In genomic region chr2:90069290-90069894, GRCh38 we compare ENCODE assay signal across 8 cellular contexts.
A peak's percentile ranks its signal among the peaks of the same experiment; 100 is the strongest.
DNase-seq lines count a peak whose midpoint lies in the region; ATAC-seq, FAIRE-seq and TF ChIP-seq lines count a peak whose summit lies in the region.

No MANE protein-coding gene starts in this region.

- H3K9me3 ChIP-seq in WERI-Rb-1 (ENCODE audit: severe bottlenecking) = no peaks in the 10 kb centered on the region
- no peaks in the 10 kb centered on the region for H3K9me3 ChIP-seq in HepG2 (ENCODE audit: low read length)
- H3K9me3 ChIP-seq in gastroesophageal sphincter = no peaks in the 10 kb centered on the region

- H3K9ac ChIP-seq in HepG2 (ENCODE audit: insufficient read depth, low read depth, low read length) = no peak overlapping the region

- no TSS peak for BruUV-seq in HepG2 (replicated peaks; lab: Mats Ljungman, UMichigan)

- FAIRE-seq in HepG2 (lab: Jason Lieb, UNC) = peak; percentile 36

- 22% methylated on average over 13 of the region's 13 CpGs for WGBS in HepG2 (ENCODE audit: low lambda C conversion rate)
- 70 to 79% methylated on average over 3 to 4 of the region's 13 CpGs for WGBS in gastroesophageal sphincter (ENCODE audit: low coverage in 1 of 2), 2 donors

- H3K27me3 ChIP-seq in WERI-Rb-1 (ENCODE audit: insufficient read depth, low read depth, severe bottlenecking) = peaks cover 51% of the 10 kb centered on the region
- H3K27me3 ChIP-seq in HepG2 (ENCODE audit: control insufficient read depth in 1 of 2, insufficient read depth in 2 of 2, low read length in 2 of 2) = no peaks in the 10 kb centered on the region
- H3K27me3 ChIP-seq in gastroesophageal sphincter = peaks cover 35% of the 10 kb centered on the region

- ATAC-seq in GM18519 (IDR thresholded peaks at IDR 0.05; ENCODE audit: low FRiP score, unreplicated experiment) (peak; percentile 85), HepG2 (peak; percentile 100), HG03439 (IDR thresholded peaks at IDR 0.05; ENCODE audit: unreplicated experiment) (no peak), gastroesophageal sphincter (no peak)

- DNase-seq in COLO668 (lab: John Stamatoyannopoulos, UW; ENCODE audit: unreplicated experiment) (peak; percentile 38), HPDE6-E6E7 (ENCODE audit: extremely low spot score) (peak; percentile 3), WERI-Rb-1 (peak; percentile 45), HepG2 (ENCODE audit: low spot score) (peak; percentile 40), NCI-H187 treated with DMSO at 0.1 percent for 48 hours (lab: John Stamatoyannopoulos, UW) (no peak)

- H3K36me3 ChIP-seq in WERI-Rb-1 (no peaks in the 10 kb centered on the region), HepG2 (replicated peaks in 1 of 2; ENCODE audit: control insufficient read depth in 1 of 2, insufficient read depth in 2 of 2, low read length in 2 of 2) (no peaks in the 10 kb centered on the region), gastroesophageal sphincter (no peaks in the 10 kb centered on the region)

- in situ Hi-C loops in HepG2 (cut with HindIII; ENCODE audit: extremely low pct_ligation_motif_present, low pct_unique_long_range_greater_than_20kb) = no loop called here

- H3K4me3 ChIP-seq in WERI-Rb-1 (ENCODE audit: low read depth, low read length) (no peak overlapping the region), HepG2 (replicated peaks in 1 of 3; ENCODE audit: insufficient read depth in 1 of 3, low read depth in 2 of 3, low read length in 3 of 3) (no peak overlapping the region), gastroesophageal sphincter (no peak overlapping the region)

- no peaks in the 10 kb centered on the region for H4K20me1 ChIP-seq in HepG2 (ENCODE audit: insufficient read depth, low read length)

- H3K4me1 ChIP-seq in HepG2 (ENCODE audit: insufficient read depth, low read length) (no peaks in the 10 kb centered on the region), gastroesophageal sphincter (no peaks in the 10 kb centered on the region)

- H3K4me2 ChIP-seq in HepG2 (ENCODE audit: low read depth, low read length) = no peak overlapping the region

- no peak for TF ChIP-seq POLR2A in HepG2 (IDR thresholded peaks at IDR 0.05; ENCODE audit: insufficient read depth in 1 of 2, low read depth in 2 of 2, low read length in 2 of 2)
- TF ChIP-seq POLR2A in gastroesophageal sphincter (IDR thresholded peaks at IDR 0.05) = no peak

- POLR2A ChIA-PET in HepG2 (lab: Yijun Ruan, JAX) = no interaction called here

- no peak for TF ChIP-seq EP300 in HepG2 (IDR thresholded peaks at IDR 0.05; ENCODE audit: low read depth in 2 of 2, low read length in 2 of 2)
- TF ChIP-seq EP300 in HepG2 (CRISPR knock-in tag; IDR thresholded peaks at IDR 0.05; ENCODE audit: borderline replicate concordance) = no peak
- TF ChIP-seq EP300 in gastroesophageal sphincter (IDR thresholded peaks at IDR 0.05) = no peak

- 0 out of 2 replicates have a peak, but pooled peaks have one; percentile 40 for TF ChIP-seq RAD21 in HepG2 (CRISPR knock-in tag; IDR thresholded peaks at IDR 0.05)

- H3K27ac ChIP-seq in WERI-Rb-1 = no peak overlapping the region
- H3K27ac ChIP-seq in HepG2 (ENCODE audit: extremely low read length, insufficient read depth, low read length) = no peak overlapping the region
- no peak overlapping the region for H3K27ac ChIP-seq in gastroesophageal sphincter

- intact Hi-C loops in HepG2 (cut with micrococcal nuclease; ENCODE audit: unreplicated experiment) = no loop called here

- no peak overlapping the region for H2AFZ ChIP-seq in HepG2 (ENCODE audit: low read length)

- H3K79me2 ChIP-seq in HepG2 (ENCODE audit: insufficient read depth, low read length) = no peaks in the 10 kb centered on the region

- CTCF ChIA-PET in HepG2 (lab: Yijun Ruan, JAX; ENCODE audit: low intra/inter-chr PET ratio, low total read pairs) = no interaction called here

- TF ChIP-seq CTCF in WERI-Rb-1 (IDR thresholded peaks at IDR 0.05; ENCODE audit: low read depth, low read length) (peak; percentile 82), HepG2 (CRISPR knock-in tag; IDR thresholded peaks at IDR 0.05) (peak; percentile 87), gastroesophageal sphincter (IDR thresholded peaks at IDR 0.05) (peak in 1 of 4 experiments; percentile 27)

TF ChIP-seq in HepG2, 621 proteins besides CTCF, POLR2A, EP300 and RAD21:
- peak; percentile 84 for TF ChIP-seq MAZ (IDR thresholded peaks at IDR 0.05; ENCODE audit: borderline replicate concordance, low read depth, low read length)
- TF ChIP-seq MAZ (CRISPR knock-in tag; IDR thresholded peaks at IDR 0.05; ENCODE audit: low read depth) = peak; percentile 43; the same call in 1 of the 2 replicates
- no peak for TF ChIP-seq ZNF354B (CRISPR knock-in tag; IDR thresholded peaks at IDR 0.05)
- no peak for TF ChIP-seq CCAR2 (optimal IDR thresholded peaks at IDR 0.05; ENCODE audit: low read depth, low read length)
- peak; percentile 87 for TF ChIP-seq TEAD3 (CRISPR knock-in tag; optimal IDR thresholded peaks at IDR 0.05; ENCODE audit: borderline replicate concordance)
- TF ChIP-seq YY1 (IDR thresholded peaks at IDR 0.05; ENCODE audit: insufficient read depth, insufficient replicate concordance, low read depth, low read length) = peak; percentile 27
- TF ChIP-seq SP4 (CRISPR knock-in tag; IDR thresholded peaks at IDR 0.05) = 0 out of 2 replicates have a peak, but pooled peaks have one; percentile 31
- 0 out of 2 replicates have a peak, but pooled peaks have one; percentile 32 for TF ChIP-seq ZNF891 (CRISPR knock-in tag; IDR thresholded peaks at IDR 0.05)
- 0 out of 2 replicates have a peak, but pooled peaks have one; percentile 39 for TF ChIP-seq ZNF350 (CRISPR knock-in tag; IDR thresholded peaks at IDR 0.05; ENCODE audit: borderline replicate concordance, low read depth)
- 0 out of 2 replicates have a peak, but pooled peaks have one; percentile 26 for TF ChIP-seq ZNF777 (CRISPR knock-in tag; IDR thresholded peaks at IDR 0.05)
- TF ChIP-seq KDM2A (CRISPR knock-in tag; IDR thresholded peaks at IDR 0.05; ENCODE audit: borderline replicate concordance, low read depth) = peak; percentile 72
- 0 out of 2 replicates have a peak, but pooled peaks have one; percentile 14 for TF ChIP-seq ZNF574 (CRISPR knock-in tag; IDR thresholded peaks at IDR 0.05)
- TF ChIP-seq RFX5 (IDR thresholded peaks at IDR 0.05; ENCODE audit: low read depth, low read length) = peak; percentile 80
- TF ChIP-seq XRCC5 (optimal IDR thresholded peaks at IDR 0.05; ENCODE audit: low read length) = peak; percentile 98
- TF ChIP-seq ZNF451 (CRISPR knock-in tag; IDR thresholded peaks at IDR 0.05) = 0 out of 2 replicates have a peak, but pooled peaks have one; percentile 27
- no peak for TF ChIP-seq DPF2 (CRISPR knock-in tag; IDR thresholded peaks at IDR 0.05; ENCODE audit: borderline replicate concordance, low read depth)
- no peak for TF ChIP-seq SSRP1 (CRISPR knock-in tag; IDR thresholded peaks at IDR 0.05)
- no peak for TF ChIP-seq ZBTB8A (CRISPR knock-in tag; IDR thresholded peaks at IDR 0.05; ENCODE audit: borderline replicate concordance, low read depth)
- no peak for TF ChIP-seq ZNF546 (CRISPR knock-in tag; conservative IDR thresholded peaks at IDR 0.05)
- peak; percentile 53 for TF ChIP-seq SMC3 (IDR thresholded peaks at IDR 0.05; ENCODE audit: low read length)
- TF ChIP-seq PATZ1 (CRISPR knock-in tag; IDR thresholded peaks at IDR 0.05) = peak; percentile 66
- TF ChIP-seq STAG1 (CRISPR knock-in tag; IDR thresholded peaks at IDR 0.05) = peak; percentile 25; the same call in 1 of the 2 replicates
- TF ChIP-seq NR1H2 (CRISPR knock-in tag; IDR thresholded peaks at IDR 0.05; ENCODE audit: borderline replicate concordance, low read depth) = no peak
- peak; percentile 28; the same call in 1 of the 2 replicates for TF ChIP-seq ZNF331 (CRISPR knock-in tag; IDR thresholded peaks at IDR 0.05)

Comparison
In these comparisons a context has a peak if more than half of its experiments do, and no peak if none do; other contexts are left out.
1. ATAC-seq: peak in GM18519 (single experiment) and HepG2 (single experiment); none in HG03439 (single experiment) and gastroesophageal sphincter (single experiment).